20 cellular contexts compared by ENCODE assay signal in the genomic region with DNA sequence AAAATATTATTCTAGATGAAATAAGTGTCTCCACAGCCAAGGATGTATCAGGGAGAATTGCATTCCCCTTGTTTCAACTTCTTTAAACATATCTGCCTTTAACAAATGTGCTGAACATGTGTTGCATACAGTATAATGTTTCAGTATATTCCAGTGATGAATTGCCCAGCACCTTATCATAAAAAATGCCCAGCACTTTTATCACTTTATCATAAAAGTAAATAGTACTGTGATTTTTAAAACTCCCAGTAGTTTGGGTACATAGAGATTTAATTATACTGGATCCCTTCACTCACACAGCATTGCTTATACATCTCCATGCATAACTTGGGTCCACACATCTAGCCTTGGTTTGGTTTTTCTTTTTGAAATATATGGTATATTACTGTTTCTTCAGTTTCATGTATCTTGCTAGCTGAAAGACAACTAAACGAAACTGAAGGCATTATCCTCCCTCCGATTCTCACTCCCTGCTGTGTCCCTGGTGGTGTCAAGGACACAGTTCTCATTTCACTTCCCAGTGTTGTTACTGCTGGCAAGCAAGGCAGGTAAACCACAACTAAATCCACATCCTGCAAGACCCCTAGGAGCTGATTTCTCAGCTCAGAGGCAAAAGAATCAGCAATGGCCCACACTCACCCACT.
DNase-seq lines count a peak whose midpoint lies in the region; ATAC-seq and TF ChIP-seq lines count a peak whose summit lies in the region.
"Had no signal": no experiment of that assay in that cellular context is flagged by ENCODE, and none has a peak within 500 bp of the region (broad histone marks: within the 10 kb centered on the region; RNA-seq: fewer than 3 reads in every experiment).

No MANE protein-coding gene starts in this region.

- in situ Hi-C loops in GM23248 (cut with MboI), result no loop called here

- DNase-seq in GM23248, result no peak
- no peak for DNase-seq in WTC11 (ENCODE audit: low spot score)
- DNase-seq in left colon, result no peak
- DNase-seq in smooth muscle cell (lab: John Stamatoyannopoulos, UW; ENCODE audit: unreplicated experiment), result no peak
- no peak for DNase-seq in T-helper 9 cell
- no peak for DNase-seq in D341Med (ENCODE audit: low spot score)
- DNase-seq: activated CD4-positive, CD25-positive, alpha-beta regulatory T cell; activated CD8-positive, alpha-beta T cell treated with anti-CD3 and anti-CD28 coated beads for 36 hours; activated naive CD4-positive, alpha-beta T cell treated with Interleukin-2 at 50 U/mL for 16 hours; activated T-cell treated with anti-CD3 and anti-CD28 coated beads, Interleukin-2, amount 50 U/mL, for 4 hours; anterior cingulate cortex; C1 segment of cervical spinal cord; Calu3; erythroblast; natural killer cell; NCI-H1930; NCI-H226; posterior cingulate gyrus had no signal

- no peaks in the 10 kb centered on the region for H4K20me1 ChIP-seq in GM23248 (ENCODE audit: insufficient read depth)
- no peaks in the 10 kb centered on the region for H4K20me1 ChIP-seq in smooth muscle cell (ENCODE audit: low read depth)

- no peak overlapping the region for H3K4me3 ChIP-seq in GM23248
- H3K4me3 ChIP-seq in smooth muscle cell, result no peak overlapping the region

- no peak overlapping the region for H2AFZ ChIP-seq in GM23248
- H2AFZ ChIP-seq in smooth muscle cell (ENCODE audit: low read depth), result no peak overlapping the region

- no peaks in the 10 kb centered on the region for H3K27me3 Mint-ChIP-seq in WTC11 (ENCODE audit: low read depth)
- H3K27me3 Mint-ChIP-seq: activated CD8-positive, alpha-beta T cell treated with anti-CD3 and anti-CD28 coated beads for 36 hours had no signal

- H3K36me3 Mint-ChIP-seq in WTC11, result no peaks in the 10 kb centered on the region
- H3K36me3 Mint-ChIP-seq: natural killer cell had no signal

- H3K79me2 ChIP-seq in GM23248 (ENCODE audit: insufficient read depth) (no peaks in the 10 kb centered on the region), smooth muscle cell (ENCODE audit: low read depth) (no peaks in the 10 kb centered on the region)

- ATAC-seq in WTC11 (no peak; the same call in 1 of the 2 replicates), left colon (peak; percentile 65), esophagus mucosa (no peak), GM19395 (IDR thresholded peaks at IDR 0.05; ENCODE audit: unreplicated experiment) (no peak)
- ATAC-seq: activated CD8-positive, alpha-beta T cell treated with anti-CD3 and anti-CD28 coated beads for 36 hours; activated T-cell treated with anti-CD3 and anti-CD28 coated beads, Interleukin-2, amount 50 U/mL, for 4 hours; natural killer cell had no signal

- H3K4me1 ChIP-seq in GM23248 (ENCODE audit: insufficient read depth), result peaks cover 43% of the 10 kb centered on the region
- peaks cover 12% of the 10 kb centered on the region for H3K4me1 ChIP-seq in smooth muscle cell (ENCODE audit: low read depth)

- H3K9ac ChIP-seq in GM23248 (peak overlapping the region; percentile 24; the same call in 1 of the 2 replicates), smooth muscle cell (ENCODE audit: low read depth) (no peak overlapping the region)

- no peak for TF ChIP-seq CTCF in WTC11 (IDR thresholded peaks at IDR 0.05)
- no peak for TF ChIP-seq CTCF in smooth muscle cell (IDR thresholded peaks at IDR 0.05; ENCODE audit: borderline replicate concordance, insufficient read depth, poor library complexity, severe bottlenecking)

- peak overlapping the region; percentile 52 for H3K27ac ChIP-seq in GM23248
- H3K27ac ChIP-seq in smooth muscle cell (ENCODE audit: low read depth), result peak overlapping the region; percentile 56

- H3K27me3 ChIP-seq in GM23248 (replicated peaks; ENCODE audit: insufficient read depth) (no peaks in the 10 kb centered on the region), smooth muscle cell (ENCODE audit: low read depth) (no peaks in the 10 kb centered on the region)

- H3K9me2 ChIP-seq in GM23248 (ENCODE audit: insufficient read depth), result 0 out of 2 replicates have a peak, but pooled peaks cover 4% of the 10 kb centered on the region

- CTCF ChIA-PET in WTC11 (lab: Charles Lee), result no interaction called here

- POLR2A ChIA-PET in WTC11 (lab: Charles Lee), result no interaction called here

- H3K4me3 Mint-ChIP-seq in WTC11, result no peak overlapping the region
- H3K4me3 Mint-ChIP-seq: activated CD8-positive, alpha-beta T cell treated with anti-CD3 and anti-CD28 coated beads for 36 hours; activated T-cell treated with anti-CD3 and anti-CD28 coated beads, Interleukin-2, amount 50 U/mL, for 4 hours; natural killer cell had no signal

- H3K9me3 ChIP-seq in GM23248 (ENCODE audit: low read depth) (no peaks in the 10 kb centered on the region), smooth muscle cell (replicated peaks; ENCODE audit: low read depth) (no peaks in the 10 kb centered on the region)

- peaks cover 25% of the 10 kb centered on the region for H3F3A ChIP-seq in GM23248 (ENCODE audit: insufficient read depth)
- peaks cover 6% of the 10 kb centered on the region for H3F3A ChIP-seq in smooth muscle cell (ENCODE audit: low read depth)

- H3K27ac Mint-ChIP-seq in WTC11, result peak overlapping the region; percentile 73
- H3K27ac Mint-ChIP-seq: activated CD8-positive, alpha-beta T cell treated with anti-CD3 and anti-CD28 coated beads for 36 hours; natural killer cell had no signal

- intact Hi-C loops in left colon (cut with DNase I, micrococcal nuclease), result no loop called here

- WGBS in GM23248 (ENCODE audit: low coverage in 1 of 2, low lambda C conversion rate in 2 of 2, missing lambda C conversion rate in 2 of 2), 2 experiments, result 56 to 60% methylated on average over 2 of the region's 2 CpGs
- WGBS in smooth muscle cell (ENCODE audit: low lambda C conversion rate), result 88% methylated on average over 2 of the region's 2 CpGs

- H3K36me3 ChIP-seq in GM23248 (ENCODE audit: low read depth), result no peaks in the 10 kb centered on the region
- H3K36me3 ChIP-seq in smooth muscle cell (ENCODE audit: low read depth), result no peaks in the 10 kb centered on the region

- H3K4me2 ChIP-seq in GM23248 (ENCODE audit: unreplicated experiment) (peak overlapping the region; percentile 10), smooth muscle cell (peak overlapping the region; percentile 18)

- peaks cover 5% of the 10 kb centered on the region; the same call in 1 of the 2 replicates for H3K9me3 Mint-ChIP-seq in WTC11
- H3K9me3 Mint-ChIP-seq: activated CD8-positive, alpha-beta T cell treated with anti-CD3 and anti-CD28 coated beads for 36 hours; activated T-cell treated with anti-CD3 and anti-CD28 coated beads, Interleukin-2, amount 50 U/mL, for 4 hours; natural killer cell had no signal

- H3K4me1 Mint-ChIP-seq in WTC11, result peaks cover 17% of the 10 kb centered on the region
- H3K4me1 Mint-ChIP-seq: natural killer cell had no signal

TF ChIP-seq in WTC11, 78 proteins besides CTCF, POLR2A, EP300 and RAD21 (continues in another document):
- no peak for TF ChIP-seq PREB (CRISPR knock-in tag; IDR thresholded peaks at IDR 0.05; ENCODE audit: borderline replicate concordance)
- TF ChIP-seq SOX15 (CRISPR knock-in tag; IDR thresholded peaks at IDR 0.05), result no peak
- TF ChIP-seq, protein P1, sequence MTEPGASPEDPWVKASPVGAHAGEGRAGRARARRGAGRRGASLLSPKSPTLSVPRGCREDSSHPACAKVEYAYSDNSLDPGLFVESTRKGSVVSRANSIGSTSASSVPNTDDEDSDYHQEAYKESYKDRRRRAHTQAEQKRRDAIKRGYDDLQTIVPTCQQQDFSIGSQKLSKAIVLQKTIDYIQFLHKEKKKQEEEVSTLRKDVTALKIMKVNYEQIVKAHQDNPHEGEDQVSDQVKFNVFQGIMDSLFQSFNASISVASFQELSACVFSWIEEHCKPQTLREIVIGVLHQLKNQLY (CRISPR knock-in tag; IDR thresholded peaks at IDR 0.05), result no peak
- TF ChIP-seq CBFB (CRISPR knock-in tag; IDR thresholded peaks at IDR 0.05; ENCODE audit: low read depth), result no peak
- no peak for TF ChIP-seq NR3C1 (CRISPR knock-in tag; conservative IDR thresholded peaks at IDR 0.05; ENCODE audit: low read depth)
- TF ChIP-seq, protein P2, sequence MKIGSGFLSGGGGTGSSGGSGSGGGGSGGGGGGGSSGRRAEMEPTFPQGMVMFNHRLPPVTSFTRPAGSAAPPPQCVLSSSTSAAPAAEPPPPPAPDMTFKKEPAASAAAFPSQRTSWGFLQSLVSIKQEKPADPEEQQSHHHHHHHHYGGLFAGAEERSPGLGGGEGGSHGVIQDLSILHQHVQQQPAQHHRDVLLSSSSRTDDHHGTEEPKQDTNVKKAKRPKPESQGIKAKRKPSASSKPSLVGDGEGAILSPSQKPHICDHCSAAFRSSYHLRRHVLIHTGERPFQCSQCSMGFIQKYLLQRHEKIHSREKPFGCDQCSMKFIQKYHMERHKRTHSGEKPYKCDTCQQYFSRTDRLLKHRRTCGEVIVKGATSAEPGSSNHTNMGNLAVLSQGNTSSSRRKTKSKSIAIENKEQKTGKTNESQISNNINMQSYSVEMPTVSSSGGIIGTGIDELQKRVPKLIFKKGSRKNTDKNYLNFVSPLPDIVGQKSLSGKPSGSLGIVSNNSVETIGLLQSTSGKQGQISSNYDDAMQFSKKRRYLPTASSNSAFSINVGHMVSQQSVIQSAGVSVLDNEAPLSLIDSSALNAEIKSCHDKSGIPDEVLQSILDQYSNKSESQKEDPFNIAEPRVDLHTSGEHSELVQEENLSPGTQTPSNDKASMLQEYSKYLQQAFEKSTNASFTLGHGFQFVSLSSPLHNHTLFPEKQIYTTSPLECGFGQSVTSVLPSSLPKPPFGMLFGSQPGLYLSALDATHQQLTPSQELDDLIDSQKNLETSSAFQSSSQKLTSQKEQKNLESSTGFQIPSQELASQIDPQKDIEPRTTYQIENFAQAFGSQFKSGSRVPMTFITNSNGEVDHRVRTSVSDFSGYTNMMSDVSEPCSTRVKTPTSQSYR (CRISPR knock-in tag; IDR thresholded peaks at IDR 0.05), result no peak
- TF ChIP-seq MXD4 (CRISPR knock-in tag; IDR thresholded peaks at IDR 0.05; ENCODE audit: borderline replicate concordance), result no peak
- no peak for TF ChIP-seq ESRRA (CRISPR knock-in tag; IDR thresholded peaks at IDR 0.05; ENCODE audit: borderline replicate concordance)
- TF ChIP-seq E2F5 (CRISPR knock-in tag; IDR thresholded peaks at IDR 0.05), result no peak
